In genomic region chr12:86730233-86730632, GRCh38 we compare ENCODE assay signal across 26 cellular contexts.
DNase-seq lines count a peak whose midpoint lies in the region; TF ChIP-seq lines count a peak whose summit lies in the region.
"Had no signal": no experiment of that assay in that cellular context is flagged by ENCODE, and none has a peak within 500 bp of the region (broad histone marks: within the 10 kb centered on the region; RNA-seq: fewer than 3 reads in every experiment).

No MANE protein-coding gene starts in this region.

- H3K27ac Mint-ChIP-seq in immature natural killer cell: no peak overlapping the region
- H3K27ac Mint-ChIP-seq: CD14-positive monocyte; CD8-positive, alpha-beta memory T cell had no signal

- no peak overlapping the region for H3K4me3 Mint-ChIP-seq in immature natural killer cell
- H3K4me3 Mint-ChIP-seq: CD14-positive monocyte; CD8-positive, alpha-beta memory T cell had no signal

- H3K27me3 ChIP-seq in smooth muscle cell (ENCODE audit: low read depth): no peaks in the 10 kb centered on the region
- H3K27me3 ChIP-seq: BE2C, MG63, Peyer's patch had no signal

- no peaks in the 10 kb centered on the region for H4K20me1 ChIP-seq in smooth muscle cell (ENCODE audit: low read depth)

- no peaks in the 10 kb centered on the region for H3K36me3 ChIP-seq in smooth muscle cell (ENCODE audit: low read depth)
- H3K36me3 ChIP-seq: BE2C, MG63, Peyer's patch, SJSA1 had no signal

- POLR2A ChIA-PET in RWPE1 (lab: Yijun Ruan, JAX; ENCODE audit: low non-redundant PET): no interaction called here

- H3K9me3 ChIP-seq in smooth muscle cell (replicated peaks; ENCODE audit: low read depth): no peaks in the 10 kb centered on the region
- H3K9me3 ChIP-seq: BE2C, MG63, Peyer's patch, SJSA1 had no signal

- H3K4me1 Mint-ChIP-seq in immature natural killer cell: no peaks in the 10 kb centered on the region
- H3K4me1 Mint-ChIP-seq: CD14-positive monocyte; CD8-positive, alpha-beta memory T cell had no signal

- H3K9ac ChIP-seq in smooth muscle cell (ENCODE audit: low read depth): no peak overlapping the region

- H3K27ac ChIP-seq in RWPE1 (no peak overlapping the region), epithelial cell of prostate (peak overlapping the region; percentile 63), smooth muscle cell (ENCODE audit: low read depth) (no peak overlapping the region)
- H3K27ac ChIP-seq: 22Rv1, Peyer's patch, SJSA1 had no signal

- peak overlapping the region; percentile 80 for H2AFZ ChIP-seq in smooth muscle cell (ENCODE audit: low read depth)

- no peaks in the 10 kb centered on the region for H3K27me3 Mint-ChIP-seq in immature natural killer cell (ENCODE audit: low read depth in 3 of 3)
- H3K27me3 Mint-ChIP-seq: CD8-positive, alpha-beta memory T cell had no signal

- H3K4me3 ChIP-seq in smooth muscle cell: no peak overlapping the region
- H3K4me3 ChIP-seq: MG63, Peyer's patch, SJSA1 had no signal

- no peaks in the 10 kb centered on the region for H3F3A ChIP-seq in smooth muscle cell (ENCODE audit: low read depth)

- H3K4me1 ChIP-seq in smooth muscle cell (ENCODE audit: low read depth): no peaks in the 10 kb centered on the region
- H3K4me1 ChIP-seq: BE2C, Peyer's patch, SJSA1 had no signal

- H3K4me2 ChIP-seq in smooth muscle cell: no peak overlapping the region

- CTCF ChIA-PET in RWPE1 (lab: Yijun Ruan, JAX): interaction anchor here (0.6 kb wide), 1 partner anchor 34 kb away, joined by 3 read pairs; no protein-coding TSS in a partner anchor

- peaks cover 0 to 22% (median 11%) of the 10 kb centered on the region in 6 donors for H3K9me3 Mint-ChIP-seq in immature natural killer cell
- H3K9me3 Mint-ChIP-seq: CD14-positive monocyte had no signal

- 91% methylated on average over 2 of the region's 2 CpGs for WGBS in smooth muscle cell (ENCODE audit: low lambda C conversion rate)

- DNase-seq in NCI-H1105 treated with DMSO at 0.1 percent for 48 hours (lab: John Stamatoyannopoulos, UW) (peak; percentile 13), NCI-H1105 (lab: John Stamatoyannopoulos, UW) (no peak), RWPE1 (ENCODE audit: low spot score) (peak; percentile 11), epithelial cell of prostate (ENCODE audit: low read depth, low spot score) (no peak), smooth muscle cell (lab: John Stamatoyannopoulos, UW; ENCODE audit: unreplicated experiment) (no peak), immature natural killer cell (no peak), RKO (ENCODE audit: low spot score) (no peak), NCI-H748 (lab: John Stamatoyannopoulos, UW; ENCODE audit: unreplicated experiment) (no peak)
- DNase-seq: ACHN; BE2C; CD8-positive, alpha-beta memory T cell; DMS 273 treated with DMSO at 0.1 percent for 48 hours; DND-41; HCEC 1CT; KBM-7; MG63; NCI-H1417 treated with DMSO at 0.1 percent for 48 hours; NCI-H1694 treated with DMSO at 0.1 percent for 48 hours; NCI-H2081; NCI-H446; NCI-H526; OCI-M1; Peyer's patch had no signal

- no peaks in the 10 kb centered on the region for H3K79me2 ChIP-seq in smooth muscle cell (ENCODE audit: low read depth)

- H3K36me3 Mint-ChIP-seq in immature natural killer cell: no peaks in the 10 kb centered on the region
- H3K36me3 Mint-ChIP-seq: CD14-positive monocyte; CD8-positive, alpha-beta memory T cell had no signal

- no peak for TF ChIP-seq CTCF in RWPE1 (conservative IDR thresholded peaks at IDR 0.05; ENCODE audit: low read depth)
- no peak for TF ChIP-seq CTCF in smooth muscle cell (IDR thresholded peaks at IDR 0.05; ENCODE audit: borderline replicate concordance, insufficient read depth, poor library complexity, severe bottlenecking)

Comparison
In these comparisons a context has a peak if more than half of its experiments do, and no peak if none do; other contexts are left out.
1. DNase-seq: peak in NCI-H1105 treated with DMSO at 0.1 percent for 48 hours (single experiment) and RWPE1 (single experiment); none in NCI-H1105 (single experiment), epithelial cell of prostate (single experiment), smooth muscle cell (single experiment), immature natural killer cell (0 of 3), RKO (single experiment) and NCI-H748 (single experiment).